1 cellular context compared by ENCODE assay signal in the genomic region with DNA sequence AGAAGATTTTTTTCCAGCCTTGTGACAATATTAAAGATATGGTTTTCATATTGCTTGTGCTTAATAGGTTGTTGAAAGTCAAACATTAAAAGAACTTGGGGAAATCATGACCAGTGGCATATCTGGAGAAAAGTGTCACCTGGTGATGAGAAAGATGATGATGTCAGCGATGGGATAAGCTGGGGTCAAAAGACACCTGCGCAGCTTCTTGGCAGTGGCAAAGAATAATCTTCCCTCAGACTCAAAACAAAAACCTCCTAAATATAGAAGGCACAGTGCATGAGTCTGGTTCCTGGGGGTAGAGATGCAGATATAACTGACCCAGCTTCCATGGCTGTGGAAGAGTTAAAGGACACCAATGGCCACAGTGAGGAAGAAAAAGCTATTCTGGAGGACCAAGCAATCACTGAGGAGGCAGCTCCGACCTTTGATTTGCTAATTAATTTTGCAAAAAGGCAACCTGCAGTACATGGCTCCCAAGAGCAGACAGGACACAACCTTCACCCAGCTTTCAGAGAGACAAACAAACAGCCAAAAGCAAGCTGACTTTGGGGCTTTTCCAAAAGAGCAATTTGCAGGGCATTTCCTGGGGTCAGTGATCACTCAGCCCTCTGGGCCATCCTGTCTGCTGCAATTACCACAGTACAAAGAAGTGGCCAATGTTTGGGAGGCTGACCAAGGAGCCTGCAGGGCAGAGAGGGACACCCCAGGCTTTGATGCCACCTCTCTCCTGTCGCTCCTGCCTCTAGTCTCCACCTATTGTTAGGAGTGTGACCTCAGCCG.
A peak's percentile ranks its signal among the peaks of the same experiment; 100 is the strongest.
TF ChIP-seq lines count a peak whose summit lies in the region.

No MANE protein-coding gene starts in this region.

TF ChIP-seq in liver, 16 proteins besides CTCF, POLR2A, EP300 and RAD21:
- TF ChIP-seq, protein P1, sequence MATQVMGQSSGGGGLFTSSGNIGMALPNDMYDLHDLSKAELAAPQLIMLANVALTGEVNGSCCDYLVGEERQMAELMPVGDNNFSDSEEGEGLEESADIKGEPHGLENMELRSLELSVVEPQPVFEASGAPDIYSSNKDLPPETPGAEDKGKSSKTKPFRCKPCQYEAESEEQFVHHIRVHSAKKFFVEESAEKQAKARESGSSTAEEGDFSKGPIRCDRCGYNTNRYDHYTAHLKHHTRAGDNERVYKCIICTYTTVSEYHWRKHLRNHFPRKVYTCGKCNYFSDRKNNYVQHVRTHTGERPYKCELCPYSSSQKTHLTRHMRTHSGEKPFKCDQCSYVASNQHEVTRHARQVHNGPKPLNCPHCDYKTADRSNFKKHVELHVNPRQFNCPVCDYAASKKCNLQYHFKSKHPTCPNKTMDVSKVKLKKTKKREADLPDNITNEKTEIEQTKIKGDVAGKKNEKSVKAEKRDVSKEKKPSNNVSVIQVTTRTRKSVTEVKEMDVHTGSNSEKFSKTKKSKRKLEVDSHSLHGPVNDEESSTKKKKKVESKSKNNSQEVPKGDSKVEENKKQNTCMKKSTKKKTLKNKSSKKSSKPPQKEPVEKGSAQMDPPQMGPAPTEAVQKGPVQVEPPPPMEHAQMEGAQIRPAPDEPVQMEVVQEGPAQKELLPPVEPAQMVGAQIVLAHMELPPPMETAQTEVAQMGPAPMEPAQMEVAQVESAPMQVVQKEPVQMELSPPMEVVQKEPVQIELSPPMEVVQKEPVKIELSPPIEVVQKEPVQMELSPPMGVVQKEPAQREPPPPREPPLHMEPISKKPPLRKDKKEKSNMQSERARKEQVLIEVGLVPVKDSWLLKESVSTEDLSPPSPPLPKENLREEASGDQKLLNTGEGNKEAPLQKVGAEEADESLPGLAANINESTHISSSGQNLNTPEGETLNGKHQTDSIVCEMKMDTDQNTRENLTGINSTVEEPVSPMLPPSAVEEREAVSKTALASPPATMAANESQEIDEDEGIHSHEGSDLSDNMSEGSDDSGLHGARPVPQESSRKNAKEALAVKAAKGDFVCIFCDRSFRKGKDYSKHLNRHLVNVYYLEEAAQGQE (IDR thresholded peaks at IDR 0.05): peak; percentile 57
- TF ChIP-seq HNF4A (conservative IDR thresholded peaks at IDR 0.05) (peak; percentile 90 to 95), JUND (IDR thresholded peaks at IDR 0.05) (peak in 1 of 2 donors; percentile 66), HNF4G (IDR thresholded peaks at IDR 0.05) (peak; percentile 55), RXRA (IDR thresholded peaks at IDR 0.05) (peak; percentile 91 to 97), GABPA (IDR thresholded peaks at IDR 0.05 in 1 of 2, conservative IDR thresholded peaks at IDR 0.05 in 1 of 2) (peak in 1 of 2 donors; percentile 33), NR2F2 (IDR thresholded peaks at IDR 0.05) (peak; percentile 81), YY1 (IDR thresholded peaks at IDR 0.05) (peak; percentile 86), EGR1 (IDR thresholded peaks at IDR 0.05; ENCODE audit: low read depth in 2 of 2) (peak in 1 of 2 donors; percentile 66), ZBTB33 (IDR thresholded peaks at IDR 0.05) (peak; percentile 77), FOXA1 (IDR thresholded peaks at IDR 0.05) (peak; percentile 63), SP1 (IDR thresholded peaks at IDR 0.05) (peak; percentile 92), FOXA2 (IDR thresholded peaks at IDR 0.05) (peak; percentile 65), TAF1 (conservative IDR thresholded peaks at IDR 0.05) (peak; percentile 67)
- TF ChIP-seq, protein P2, sequence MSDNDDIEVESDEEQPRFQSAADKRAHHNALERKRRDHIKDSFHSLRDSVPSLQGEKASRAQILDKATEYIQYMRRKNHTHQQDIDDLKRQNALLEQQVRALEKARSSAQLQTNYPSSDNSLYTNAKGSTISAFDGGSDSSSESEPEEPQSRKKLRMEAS (IDR thresholded peaks at IDR 0.05): peak; percentile 96
- TF ChIP-seq, protein P3, sequence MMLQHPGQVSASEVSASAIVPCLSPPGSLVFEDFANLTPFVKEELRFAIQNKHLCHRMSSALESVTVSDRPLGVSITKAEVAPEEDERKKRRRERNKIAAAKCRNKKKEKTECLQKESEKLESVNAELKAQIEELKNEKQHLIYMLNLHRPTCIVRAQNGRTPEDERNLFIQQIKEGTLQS (IDR thresholded peaks at IDR 0.05): peak; percentile 30
